In genomic region chr9:79812099-79812498, GRCh38 we compare ENCODE assay signal across 10 cellular contexts.
DNase-seq lines count a peak whose midpoint lies in the region; ATAC-seq and TF ChIP-seq lines count a peak whose summit lies in the region.
"Had no signal": no experiment of that assay in that cellular context is flagged by ENCODE, and none has a peak within 500 bp of the region (broad histone marks: within the 10 kb centered on the region; RNA-seq: fewer than 3 reads in every experiment).

No MANE protein-coding gene starts in this region.

- H3K27me3 ChIP-seq in MG63 = no peaks in the 10 kb centered on the region
- no peaks in the 10 kb centered on the region for H3K27me3 ChIP-seq in tibial artery
- H3K27me3 ChIP-seq: stomach had no signal

- no peaks in the 10 kb centered on the region for H3K36me3 ChIP-seq in MG63
- H3K36me3 ChIP-seq in tibial artery = no peaks in the 10 kb centered on the region
- H3K36me3 ChIP-seq: stomach had no signal

- DNase-seq in MG63 (peak; percentile 14), naive B cell (no peak), left ventricle myocardium superior (no peak), 8988T (no peak), tibial artery (no peak)
- DNase-seq: amygdala, stomach had no signal

- peak overlapping the region in 4 of 6 donors; percentile 8 to 86 (median 30) for H3K27ac Mint-ChIP-seq in naive B cell

- no peaks in the 10 kb centered on the region for H3K9me3 Mint-ChIP-seq in naive B cell

- no peaks in the 10 kb centered on the region for H3K27me3 Mint-ChIP-seq in naive B cell

- H3K4me3 Mint-ChIP-seq in naive B cell = peak overlapping the region; percentile 55 to 82 (median 74)

- H3K9me3 ChIP-seq in MG63 (no peaks in the 10 kb centered on the region), tibial artery (no peaks in the 10 kb centered on the region)
- H3K9me3 ChIP-seq: stomach had no signal

- H3K4me3 ChIP-seq in MG63 (no peak overlapping the region), tibial artery (no peak overlapping the region)
- H3K4me3 ChIP-seq: stomach had no signal

- no peaks in the 10 kb centered on the region for H3K36me3 Mint-ChIP-seq in naive B cell

- no peak overlapping the region for H3K27ac ChIP-seq in tibial artery
- H3K27ac ChIP-seq: stomach had no signal

- peak; percentile 10 for ATAC-seq in GM18517 (IDR thresholded peaks at IDR 0.05; ENCODE audit: unreplicated experiment)
- peak; percentile 15 for ATAC-seq in GM21723 (IDR thresholded peaks at IDR 0.05; ENCODE audit: unreplicated experiment)
- peak; percentile 4 to 5 for ATAC-seq in naive B cell (ENCODE audit: low read depth in 2 of 2)
- no peak for ATAC-seq in left ventricle myocardium superior
- ATAC-seq in HG03025 (IDR thresholded peaks at IDR 0.05; ENCODE audit: low FRiP score, unreplicated experiment) = no peak

- intact Hi-C loops in left ventricle myocardium superior (cut with micrococcal nuclease) (no loop called here), tibial artery (cut with DNase I; ENCODE audit: low total_unique reads) (no loop called here)

- peaks cover 27 to 63% (median 38%) of the 10 kb centered on the region in 3 donors for H3K4me1 Mint-ChIP-seq in naive B cell

- peaks cover 0 to 6% (median 0%) of the 10 kb centered on the region in 4 donors for H3K4me1 ChIP-seq in tibial artery

- no peak for TF ChIP-seq CTCF in tibial artery (IDR thresholded peaks at IDR 0.05)

Comparison
In these comparisons a context has a peak if more than half of its experiments do, and no peak if none do; other contexts are left out.
1. ATAC-seq: peak in GM18517 (single experiment), GM21723 (single experiment) and naive B cell (2 of 2); none in left ventricle myocardium superior (single experiment) and HG03025 (single experiment).